ENCODE assay signal across 8 cellular contexts in the genomic region with DNA sequence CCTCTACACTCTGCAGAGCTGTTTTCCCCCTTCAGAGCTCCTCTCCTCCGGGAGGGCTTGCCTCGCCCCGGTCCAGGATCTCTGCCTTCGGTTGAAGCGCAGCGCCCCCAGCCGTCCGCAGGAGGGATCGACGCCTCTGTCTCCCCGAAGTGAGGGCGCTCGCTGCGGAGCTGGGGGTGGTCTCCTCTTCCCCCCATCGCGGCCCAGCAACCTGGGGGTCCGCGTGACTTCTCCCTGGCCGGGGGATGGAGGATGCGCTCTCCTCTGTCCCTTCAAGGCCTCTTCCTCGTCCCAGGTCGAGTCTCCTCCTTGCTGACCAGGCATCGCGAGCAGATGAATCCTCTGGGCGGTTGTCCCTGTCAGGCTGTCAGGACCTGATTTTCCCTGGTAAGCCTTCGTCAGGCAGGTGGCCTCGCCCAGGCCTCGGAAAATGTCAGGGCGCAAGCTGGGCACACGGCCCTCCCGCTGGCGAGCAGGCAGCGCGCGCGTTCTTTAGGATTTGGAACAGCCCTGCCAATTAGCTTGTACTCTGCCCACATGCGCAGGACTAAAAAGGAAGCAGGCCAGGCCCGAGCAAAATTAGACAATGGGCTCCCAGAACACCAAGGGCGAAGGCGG.
DNase-seq lines count a peak whose midpoint lies in the region; ATAC-seq and TF ChIP-seq lines count a peak whose summit lies in the region.

No MANE protein-coding gene starts in this region.

- H3K27ac Mint-ChIP-seq in activated naive CD4-positive, alpha-beta T cell treated with anti-CD3 and anti-CD28 coated beads, Interleukin-2, amount 10 ng/mL, durations not matched to agents 7 days and 5 days: no peak overlapping the region
- no peak overlapping the region for H3K27ac Mint-ChIP-seq in type B pancreatic cell

- peak overlapping the region; percentile 17 for H3K4me3 ChIP-seq in neuron (ENCODE audit: low read length)

- peak; percentile 94 for TF ChIP-seq CTCF in type B pancreatic cell (conservative IDR thresholded peaks at IDR 0.05)

- DNase-seq in DMS153 treated with DMSO at 0.1 percent for 48 hours (lab: John Stamatoyannopoulos, UW; ENCODE audit: unreplicated experiment): peak; percentile 66
- peak; percentile 55 for DNase-seq in NCI-H510A (lab: John Stamatoyannopoulos, UW)
- DNase-seq in activated naive CD4-positive, alpha-beta T cell treated with anti-CD3 and anti-CD28 coated beads, Interleukin-2, amount 10 ng/mL, durations not matched to agents 7 days and 5 days: peak; percentile 58
- peak; percentile 63 for DNase-seq in germinal center (ENCODE audit: low spot score)
- DNase-seq in type B pancreatic cell (ENCODE audit: extremely low spot score, unreplicated experiment): peak; percentile 79

- peaks cover 40% of the 10 kb centered on the region for H3K27me3 Mint-ChIP-seq in activated naive CD4-positive, alpha-beta T cell treated with anti-CD3 and anti-CD28 coated beads, Interleukin-2, amount 10 ng/mL, durations not matched to agents 7 days and 5 days
- peaks cover 22% of the 10 kb centered on the region for H3K27me3 Mint-ChIP-seq in type B pancreatic cell

- H3K36me3 ChIP-seq in neuron (ENCODE audit: insufficient read depth, low read length): no peaks in the 10 kb centered on the region

- H3K9me3 ChIP-seq in neuron (ENCODE audit: low read length): no peaks in the 10 kb centered on the region

- peaks cover 13% of the 10 kb centered on the region for H3K27me3 ChIP-seq in neuron (ENCODE audit: insufficient read depth, low read length)

- H2AFZ ChIP-seq in neuron (ENCODE audit: low read depth, low read length): no peak overlapping the region

- CTCF ChIA-PET in activated naive CD4-positive, alpha-beta T cell treated with anti-CD3 and anti-CD28 coated beads, Interleukin-2, amount 10 ng/mL, durations not matched to agents 7 days and 5 days (lab: Charles Lee): interaction anchor here (0.6 to 2.3 kb wide), 14 partner anchors 11 to 595 kb away, joined by 3 to 14 read pairs (median 3); no protein-coding TSS in a partner anchor

- H3K36me3 Mint-ChIP-seq in activated naive CD4-positive, alpha-beta T cell treated with anti-CD3 and anti-CD28 coated beads, Interleukin-2, amount 10 ng/mL, durations not matched to agents 7 days and 5 days: no peaks in the 10 kb centered on the region
- no peaks in the 10 kb centered on the region for H3K36me3 Mint-ChIP-seq in type B pancreatic cell

- ATAC-seq in GM21786 (IDR thresholded peaks at IDR 0.05; ENCODE audit: unreplicated experiment): peak; percentile 74
- ATAC-seq in HG02840 (IDR thresholded peaks at IDR 0.05; ENCODE audit: low FRiP score, unreplicated experiment): no peak

- H3K4me3 Mint-ChIP-seq in activated naive CD4-positive, alpha-beta T cell treated with anti-CD3 and anti-CD28 coated beads, Interleukin-2, amount 10 ng/mL, durations not matched to agents 7 days and 5 days: no peak overlapping the region
- peak overlapping the region; percentile 74 for H3K4me3 Mint-ChIP-seq in type B pancreatic cell

- H3K4me1 ChIP-seq in neuron (ENCODE audit: insufficient read depth, low read length): peaks cover 13% of the 10 kb centered on the region

- peaks cover 6% of the 10 kb centered on the region for H3K4me1 Mint-ChIP-seq in activated naive CD4-positive, alpha-beta T cell treated with anti-CD3 and anti-CD28 coated beads, Interleukin-2, amount 10 ng/mL, durations not matched to agents 7 days and 5 days
- H3K4me1 Mint-ChIP-seq in type B pancreatic cell (ENCODE audit: unreplicated experiment): peaks cover 5% of the 10 kb centered on the region

- no peaks in the 10 kb centered on the region for H3K9me3 Mint-ChIP-seq in activated naive CD4-positive, alpha-beta T cell treated with anti-CD3 and anti-CD28 coated beads, Interleukin-2, amount 10 ng/mL, durations not matched to agents 7 days and 5 days
- no peaks in the 10 kb centered on the region for H3K9me3 Mint-ChIP-seq in type B pancreatic cell
